In genomic region chr1:121021716-121022115, GRCh38 we compare ENCODE assay signal across 7 cellular contexts.
DNase-seq lines count a peak whose midpoint lies in the region; ATAC-seq and TF ChIP-seq lines count a peak whose summit lies in the region.
"Not testable (repeated sequence)": the region's sequence is repeated elsewhere in the genome, so short reads cannot be mapped to it uniquely, and the experiment has no call there.

No MANE protein-coding gene starts in this region.

- not testable (repeated sequence) for H3K9ac ChIP-seq in HUES6 (ENCODE audit: low read length); trophoblast cell (ENCODE audit: low read length)

- not testable (repeated sequence) for H2BK120ac ChIP-seq in trophoblast cell (ENCODE audit: insufficient read depth, low read length, poor library complexity)

- POLR2A ChIA-PET in Panc1 (lab: Charles Lee), result not testable (repeated sequence)

- BruUV-seq in Panc1 (replicated peaks; lab: Mats Ljungman, UMichigan), result not testable (repeated sequence)

- H2AK5ac ChIP-seq in trophoblast cell (ENCODE audit: low read length), result not testable (repeated sequence)

- H2AFZ ChIP-seq in trophoblast cell (ENCODE audit: insufficient read depth, low read length, poor library complexity), result not testable (repeated sequence)

- TF ChIP-seq CTCF in Panc1 (IDR thresholded peaks at IDR 0.05); left lung (IDR thresholded peaks at IDR 0.05): not testable (repeated sequence)

- intact Hi-C loops in Panc1 (cut with micrococcal nuclease; ENCODE audit: unreplicated experiment); left lung (cut with DNase I): not testable (repeated sequence)

- not testable (repeated sequence) for H4K12ac ChIP-seq in trophoblast cell (ENCODE audit: low read depth, low read length)

- ATAC-seq in Panc1 (peak; percentile 46), left lung (peak; percentile 12)

- peak overlapping the region; percentile 44 for H3K4me3 ChIP-seq in HUES6 (ENCODE audit: low read depth, low read length)
- H3K4me3 ChIP-seq in Panc1 (ENCODE audit: low read depth in 2 of 2, low read length in 2 of 2), result peak overlapping the region; percentile 29 to 57
- H3K4me3 ChIP-seq in iPS DF 6.9 (ENCODE audit: low read length), result peak overlapping the region; percentile 28; the same call in 1 of the 2 replicates
- not testable (repeated sequence) for H3K4me3 ChIP-seq in left lung; trophoblast cell (ENCODE audit: low read depth, low read length)

- WGBS in iPS DF 6.9 (ENCODE audit: insufficient coverage, insufficient read length), result no CpG with 5 or more reads among the region's 6 CpGs
- WGBS in trophoblast cell (ENCODE audit: extremely low coverage, insufficient coverage, insufficient read length), result no CpG with 5 or more reads among the region's 6 CpGs

- H3K9me3 ChIP-seq in HUES6 (ENCODE audit: control insufficient read depth, insufficient read depth, low read depth, low read length); Panc1 (ENCODE audit: control insufficient read depth, insufficient read depth, low read depth, low read length); iPS DF 6.9 (ENCODE audit: control insufficient read depth, insufficient read depth, low read length); left lung; trophoblast cell (ENCODE audit: insufficient read depth, low read depth, low read length): not testable (repeated sequence)

- H3K27ac ChIP-seq in HUES6 (ENCODE audit: low read depth, low read length); Panc1 (ENCODE audit: low read length); iPS DF 6.9 (ENCODE audit: low read length); left lung; trophoblast cell (ENCODE audit: low read depth, low read length): not testable (repeated sequence)

- H3K4me2 ChIP-seq in trophoblast cell (ENCODE audit: low read length), result peak overlapping the region; percentile 43

- H3K18ac ChIP-seq in trophoblast cell (ENCODE audit: low read length), result not testable (repeated sequence)

- H3K27me3 ChIP-seq in HUES6 (ENCODE audit: control insufficient read depth, insufficient read depth, low read length); Panc1 (ENCODE audit: control insufficient read depth, insufficient read depth, low read length); iPS DF 6.9 (ENCODE audit: control insufficient read depth, insufficient read depth, low read length); left lung; trophoblast cell (ENCODE audit: insufficient read depth, low read length): not testable (repeated sequence)

- H3K79me1 ChIP-seq in trophoblast cell (ENCODE audit: low read length), result not testable (repeated sequence)

- H4K91ac ChIP-seq in trophoblast cell (ENCODE audit: low read depth, low read length), result not testable (repeated sequence)

- not testable (repeated sequence) for H3K14ac ChIP-seq in trophoblast cell (ENCODE audit: low read length)

- not testable (repeated sequence) for H3K23ac ChIP-seq in trophoblast cell (ENCODE audit: low read length)

- H3K4ac ChIP-seq in trophoblast cell (ENCODE audit: low read depth, low read length), result not testable (repeated sequence)

- not testable (repeated sequence) for H2BK12ac ChIP-seq in trophoblast cell (ENCODE audit: low read length)

- not testable (repeated sequence) for H3K79me2 ChIP-seq in trophoblast cell (ENCODE audit: control insufficient read depth, insufficient read depth, low read length, poor library complexity)

- not testable (repeated sequence) for H3K4me1 ChIP-seq in HUES6 (ENCODE audit: control insufficient read depth, insufficient read depth, low read length); Panc1 (ENCODE audit: control insufficient read depth, insufficient read depth, low read length); iPS DF 6.9 (ENCODE audit: control insufficient read depth, insufficient read depth, low read length); left lung; trophoblast cell (ENCODE audit: control insufficient read depth in 1 of 2, insufficient read depth in 2 of 2, low read length in 2 of 2)

- in situ Hi-C loops in Panc1 (cut with HindIII; ENCODE audit: low pct_unique_long_range_greater_than_20kb, low sequenced_read_pairs), result not testable (repeated sequence)

- not testable (repeated sequence) for H3K36me3 ChIP-seq in HUES6 (ENCODE audit: control insufficient read depth, insufficient read depth, low read length); Panc1 (ENCODE audit: control insufficient read depth, insufficient read depth, low read length); iPS DF 6.9 (ENCODE audit: control insufficient read depth, insufficient read depth, low read length); left lung; trophoblast cell (ENCODE audit: control insufficient read depth in 1 of 2, insufficient read depth in 2 of 2, low read length in 2 of 2)

- CTCF ChIA-PET in Panc1 (lab: Charles Lee), result not testable (repeated sequence)

- DNase-seq in ELF-1 (ENCODE audit: low read depth, low spot score) (peak; percentile 1), astrocyte of the hippocampus (ENCODE audit: low read depth, low spot score) (peak; percentile 0)
- DNase-seq in Panc1 (ENCODE audit: low read depth, low spot score); iPS DF 6.9 (ENCODE audit: low read depth, low spot score); left lung; trophoblast cell: not testable (repeated sequence)

- H2BK5ac ChIP-seq in trophoblast cell (ENCODE audit: low read depth, low read length, poor library complexity), result not testable (repeated sequence)

- H4K8ac ChIP-seq in trophoblast cell (ENCODE audit: low read depth, low read length), result not testable (repeated sequence)
